ENCODE assay signal across 8 cellular contexts in the genomic region with DNA sequence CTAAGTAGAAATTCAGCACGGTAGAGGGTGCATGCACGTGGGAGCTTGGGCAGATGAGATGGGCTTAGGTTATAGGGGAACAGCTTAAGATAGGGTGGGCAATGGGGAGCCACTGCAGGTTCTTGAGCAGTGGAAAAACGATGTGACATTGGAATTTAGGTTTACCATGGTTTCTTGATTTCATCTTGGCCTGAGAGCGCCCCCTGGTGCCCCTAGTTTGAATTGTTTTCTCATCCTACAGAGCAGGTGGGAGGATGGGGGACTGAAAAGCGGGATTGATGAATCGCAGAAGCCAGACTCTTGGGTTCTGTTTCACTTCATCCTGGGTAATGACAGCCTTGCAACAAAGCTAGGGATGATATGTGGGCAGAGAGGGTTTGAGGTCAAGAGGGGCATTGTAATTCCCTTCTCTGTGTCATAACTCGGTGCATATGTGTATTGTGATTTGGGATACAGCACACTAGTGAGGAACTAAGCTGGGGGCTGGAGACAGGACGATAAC. TPM values are rescaled to one million over a fixed set of nuclear protein-coding genes. Genes with fewer than 3 reads are reported as not detected.
DNase-seq lines count a peak whose midpoint lies in the region; ATAC-seq and TF ChIP-seq lines count a peak whose summit lies in the region.

No MANE protein-coding gene starts in this region.

- in situ Hi-C loops in T47D (cut with HindIII; ENCODE audit: low pct_unique_long_range_greater_than_20kb, low sequenced_read_pairs), result no loop called here

- no peak overlapping the region for H3K27ac ChIP-seq in VCaP

- TF ChIP-seq CTCF in VCaP (conservative IDR thresholded peaks at IDR 0.05), result peak; percentile 91

- intact Hi-C loops in left colon (cut with DNase I, micrococcal nuclease), result loop anchor here in 1 of 2 donors (5.0 kb wide), 1 partner anchor 116 kb away; a partner anchor contains a TSS

- ATAC-seq in left colon (peak; percentile 40), GM21367 (IDR thresholded peaks at IDR 0.05; ENCODE audit: unreplicated experiment) (no peak)

- peak; percentile 62 to 86 (median 64) for DNase-seq in NCI-H1417 (lab: John Stamatoyannopoulos, UW)
- DNase-seq in NCI-H1417 treated with DMSO at 0.1 percent for 48 hours (lab: John Stamatoyannopoulos, UW), result no peak
- peak; percentile 68 to 79 for DNase-seq in NCI-H2081 (lab: John Stamatoyannopoulos, UW)
- peak; percentile 72 to 82 for DNase-seq in T47D (ENCODE audit: low read depth in 1 of 2, low spot score in 1 of 2)
- peak in 1 of 2 donors; percentile 85 for DNase-seq in left colon
- peak; percentile 77 for DNase-seq in stimulated activated CD4-positive, alpha-beta T cell treated with anti-CD3 and anti-CD28 coated beads, Interleukin-4, amount 100 ng/mL, for 1 hour

RNA-seq across cellular contexts. Expression of a gene that starts 6.7 kb away (rescaled TPM):
- total RNA-seq in left colon, result 10 to 100 TPM; 12.1 to 27.1 TPM

RNA-seq across cellular contexts. Expression of a gene that starts 10.7 kb away (rescaled TPM):
- 10 to 100 TPM; 19.9 to 24.0 TPM for total RNA-seq in left colon

RNA-seq across cellular contexts. Expression of a gene that starts 17.1 kb away (rescaled TPM):
- total RNA-seq in left colon, result 1 to 10 TPM; 6.9 to 9.3 TPM

RNA-seq across cellular contexts. Expression of a gene that starts 22.9 kb away (rescaled TPM):
- total RNA-seq in left colon, result not detected

RNA-seq across cellular contexts. Expression of a gene that starts 57.9 kb away (rescaled TPM):
- total RNA-seq in left colon, result 10 to 100 TPM; 26.0 to 63.6 TPM
